22 cellular contexts compared by ENCODE assay signal in genomic region chr3:7242303-7242635, GRCh38.
"Had no signal": no experiment of that assay in that cellular context is flagged by ENCODE, and none has a peak within 500 bp of the region (broad histone marks: within the 10 kb centered on the region; RNA-seq: fewer than 3 reads in every experiment).

No MANE protein-coding gene starts in this region.

- H3K36me3 ChIP-seq: esophagus muscularis mucosa, gastroesophageal sphincter, heart left ventricle, left lung, lower lobe of right lung had no signal

- H3K79me2 ChIP-seq: hepatocyte had no signal

- DNase-seq: dermis blood vessel endothelial cell; dorsolateral prefrontal cortex; effector CD4-positive, alpha-beta T cell; effector memory CD4-positive, alpha-beta T cell; foreskin keratinocyte; heart left ventricle; hypothalamus; immature natural killer cell; islet precursor cell; kidney; kidney glomerular epithelial cell; left colon; left lung; left ventricle myocardium superior; lower lobe of right lung; midbrain; naive thymus-derived CD4-positive, alpha-beta T cell had no signal

- H3K4me3 Mint-ChIP-seq: immature natural killer cell; memory B cell; naive thymus-derived CD4-positive, alpha-beta T cell had no signal

- H3K4me1 Mint-ChIP-seq: naive thymus-derived CD4-positive, alpha-beta T cell had no signal

- H3K27ac Mint-ChIP-seq: immature natural killer cell; memory B cell; naive thymus-derived CD4-positive, alpha-beta T cell had no signal

- H3K4me1 ChIP-seq: foreskin keratinocyte, heart left ventricle, left lung, lower lobe of right lung had no signal

- H3K27me3 Mint-ChIP-seq: memory B cell had no signal

- H2AFZ ChIP-seq: hepatocyte had no signal

- H3K4me2 ChIP-seq: hepatocyte had no signal

- H3K27me3 ChIP-seq: dorsolateral prefrontal cortex, esophagus muscularis mucosa, foreskin keratinocyte, gastroesophageal sphincter, heart left ventricle, hepatocyte, left lung had no signal

- ATAC-seq: foreskin keratinocyte; gastroesophageal sphincter; heart left ventricle; left colon; left lung; left ventricle myocardium superior; lower lobe of right lung; naive thymus-derived CD4-positive, alpha-beta T cell had no signal

- H3K36me3 Mint-ChIP-seq: immature natural killer cell; memory B cell; naive thymus-derived CD4-positive, alpha-beta T cell had no signal

- H3K4me3 ChIP-seq: coronary artery, dorsolateral prefrontal cortex, esophagus muscularis mucosa, gastroesophageal sphincter, heart left ventricle, hepatocyte, left lung, lower lobe of right lung had no signal

- H3K9me3 ChIP-seq: esophagus muscularis mucosa, gastroesophageal sphincter, heart left ventricle, left lung, lower lobe of right lung had no signal

- H3K27ac ChIP-seq: coronary artery, dorsolateral prefrontal cortex, esophagus muscularis mucosa, foreskin keratinocyte, gastroesophageal sphincter, heart left ventricle, hepatocyte, left lung, lower lobe of right lung had no signal
